Comparison of ENCODE assay signal across 1 cellular context in genomic region chr1:233707153-233707905, GRCh38.
TF ChIP-seq lines count a peak whose summit lies in the region.

No MANE protein-coding gene starts in this region.

TF ChIP-seq in K562, 482 proteins besides CTCF, POLR2A, EP300 and RAD21 (continued from another document and continues in another):
- TF ChIP-seq, protein P1, sequence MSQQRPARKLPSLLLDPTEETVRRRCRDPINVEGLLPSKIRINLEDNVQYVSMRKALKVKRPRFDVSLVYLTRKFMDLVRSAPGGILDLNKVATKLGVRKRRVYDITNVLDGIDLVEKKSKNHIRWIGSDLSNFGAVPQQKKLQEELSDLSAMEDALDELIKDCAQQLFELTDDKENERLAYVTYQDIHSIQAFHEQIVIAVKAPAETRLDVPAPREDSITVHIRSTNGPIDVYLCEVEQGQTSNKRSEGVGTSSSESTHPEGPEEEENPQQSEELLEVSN (IDR thresholded peaks at IDR 0.05; ENCODE audit: borderline replicate concordance in 1 of 2, extremely low read depth in 1 of 2, insufficient read depth in 1 of 2, insufficient read length in 1 of 2, low read depth in 1 of 2, low read length in 1 of 2, poor library complexity in 1 of 2, severe bottlenecking in 1 of 2): no peak
- TF ChIP-seq TOE1 (IDR thresholded peaks at IDR 0.05; ENCODE audit: borderline replicate concordance) (peak; percentile 32; the same call in 1 of the 2 replicates), TOE1 (CRISPR knock-in tag; IDR thresholded peaks at IDR 0.05; ENCODE audit: borderline replicate concordance, low read depth) (no peak), ZNF23 (CRISPR knock-in tag; IDR thresholded peaks at IDR 0.05) (no peak), SOX6 (IDR thresholded peaks at IDR 0.05) (peak; percentile 92), ZNF76 (CRISPR knock-in tag; IDR thresholded peaks at IDR 0.05; ENCODE audit: borderline replicate concordance) (0 out of 2 replicates have a peak, but pooled peaks have one; percentile 47), FOXM1 (IDR thresholded peaks at IDR 0.05; ENCODE audit: low read depth) (peak; percentile 47; the same call in 1 of the 2 replicates), FOXM1 (CRISPR knock-in tag; IDR thresholded peaks at IDR 0.05; ENCODE audit: low read depth) (no peak), ETV6 (IDR thresholded peaks at IDR 0.05; ENCODE audit: borderline replicate concordance in 1 of 2, low read depth in 2 of 2, low read length in 1 of 2) (no peak), ETV6 (CRISPR knock-in tag; IDR thresholded peaks at IDR 0.05; ENCODE audit: borderline replicate concordance) (no peak; the same call in 1 of the 2 replicates), L3MBTL2 (IDR thresholded peaks at IDR 0.05) (peak; percentile 40), ZMIZ1 (IDR thresholded peaks at IDR 0.05; ENCODE audit: low read depth in 2 of 2, low read length in 2 of 2) (peak in 1 of 2 experiments; percentile 73; a peak in 2 of 4 replicates), TSC22D4 (tag; IDR thresholded peaks at IDR 0.05) (no peak), ZNF140 (CRISPR knock-in tag; IDR thresholded peaks at IDR 0.05) (no peak), ZKSCAN3 (CRISPR knock-in tag; IDR thresholded peaks at IDR 0.05) (no peak), POLR2AphosphoS5 (IDR thresholded peaks at IDR 0.05; ENCODE audit: control insufficient read depth, insufficient read depth, low read depth, low read length) (peak; percentile 69), SMAD4 (CRISPR knock-in tag; conservative IDR thresholded peaks at IDR 0.05) (peak; percentile 65), GATAD2A (IDR thresholded peaks at IDR 0.05) (peak; percentile 48; the same call in 1 of the 2 replicates), CHAMP1 (IDR thresholded peaks at IDR 0.05) (peak; percentile 85; the same call in 1 of the 2 replicates), MEF2A (IDR thresholded peaks at IDR 0.05; ENCODE audit: control insufficient read depth, low read depth, low read length) (peak; percentile 49; the same call in 1 of the 2 replicates), NEUROD1 (IDR thresholded peaks at IDR 0.05; ENCODE audit: borderline replicate concordance, low read depth, low read length, partially characterized antibody) (no peak), FOS (IDR thresholded peaks at IDR 0.05; ENCODE audit: extremely low read depth, insufficient read length) (peak; percentile 50), SMARCA5 (IDR thresholded peaks at IDR 0.05) (0 out of 2 replicates have a peak, but pooled peaks have one; percentile 33), EGR1 (conservative IDR thresholded peaks at IDR 0.05) (peak; percentile 64; the same call in 1 of the 2 replicates), ZNF584 (CRISPR knock-in tag; IDR thresholded peaks at IDR 0.05; ENCODE audit: low read depth) (0 out of 2 replicates have a peak, but pooled peaks have one; percentile 22), MED1 (CRISPR knock-in tag; IDR thresholded peaks at IDR 0.05; ENCODE audit: borderline replicate concordance) (no peak), CC2D1A (IDR thresholded peaks at IDR 0.05) (peak; percentile 80; the same call in 1 of the 2 replicates), EP400 (IDR thresholded peaks at IDR 0.05) (peak; percentile 35), ZNF311 (CRISPR knock-in tag; IDR thresholded peaks at IDR 0.05) (no peak), TRIM24 (IDR thresholded peaks at IDR 0.05) (peak; percentile 87 to 90), ZBTB7A (IDR thresholded peaks at IDR 0.05; ENCODE audit: borderline replicate concordance, control insufficient read depth, low read depth, low read length) (no peak; the same call in 1 of the 2 replicates), MYBL2 (IDR thresholded peaks at IDR 0.05; ENCODE audit: low read depth) (peak; percentile 13; the same call in 1 of the 2 replicates), MYBL2 (CRISPR knock-in tag; IDR thresholded peaks at IDR 0.05; ENCODE audit: borderline replicate concordance) (no peak), MAX (CRISPR knock-in tag; IDR thresholded peaks at IDR 0.05) (peak; percentile 39), CCAR2 (IDR thresholded peaks at IDR 0.05; ENCODE audit: low read depth, low read length) (no peak), CUX1 (CRISPR knock-in tag; IDR thresholded peaks at IDR 0.05) (no peak), MAFG (tag; conservative IDR thresholded peaks at IDR 0.05) (0 out of 2 replicates have a peak, but pooled peaks have one; percentile 4), BRD4 (IDR thresholded peaks at IDR 0.05) (no peak), ZNF121 (CRISPR knock-in tag; conservative IDR thresholded peaks at IDR 0.05) (no peak), DNMT1 (IDR thresholded peaks at IDR 0.05) (no peak), JUND (IDR thresholded peaks at IDR 0.05; ENCODE audit: borderline replicate concordance, low read depth, low read length) (peak; percentile 94), JUND (tag; IDR thresholded peaks at IDR 0.05; ENCODE audit: borderline replicate concordance, low read depth, low read length) (peak; percentile 91; the same call in 2 of the 3 replicates), ZNF197 (CRISPR knock-in tag; IDR thresholded peaks at IDR 0.05; ENCODE audit: low read depth) (0 out of 2 replicates have a peak, but pooled peaks have one; percentile 48)
- TF ChIP-seq, protein P2, sequence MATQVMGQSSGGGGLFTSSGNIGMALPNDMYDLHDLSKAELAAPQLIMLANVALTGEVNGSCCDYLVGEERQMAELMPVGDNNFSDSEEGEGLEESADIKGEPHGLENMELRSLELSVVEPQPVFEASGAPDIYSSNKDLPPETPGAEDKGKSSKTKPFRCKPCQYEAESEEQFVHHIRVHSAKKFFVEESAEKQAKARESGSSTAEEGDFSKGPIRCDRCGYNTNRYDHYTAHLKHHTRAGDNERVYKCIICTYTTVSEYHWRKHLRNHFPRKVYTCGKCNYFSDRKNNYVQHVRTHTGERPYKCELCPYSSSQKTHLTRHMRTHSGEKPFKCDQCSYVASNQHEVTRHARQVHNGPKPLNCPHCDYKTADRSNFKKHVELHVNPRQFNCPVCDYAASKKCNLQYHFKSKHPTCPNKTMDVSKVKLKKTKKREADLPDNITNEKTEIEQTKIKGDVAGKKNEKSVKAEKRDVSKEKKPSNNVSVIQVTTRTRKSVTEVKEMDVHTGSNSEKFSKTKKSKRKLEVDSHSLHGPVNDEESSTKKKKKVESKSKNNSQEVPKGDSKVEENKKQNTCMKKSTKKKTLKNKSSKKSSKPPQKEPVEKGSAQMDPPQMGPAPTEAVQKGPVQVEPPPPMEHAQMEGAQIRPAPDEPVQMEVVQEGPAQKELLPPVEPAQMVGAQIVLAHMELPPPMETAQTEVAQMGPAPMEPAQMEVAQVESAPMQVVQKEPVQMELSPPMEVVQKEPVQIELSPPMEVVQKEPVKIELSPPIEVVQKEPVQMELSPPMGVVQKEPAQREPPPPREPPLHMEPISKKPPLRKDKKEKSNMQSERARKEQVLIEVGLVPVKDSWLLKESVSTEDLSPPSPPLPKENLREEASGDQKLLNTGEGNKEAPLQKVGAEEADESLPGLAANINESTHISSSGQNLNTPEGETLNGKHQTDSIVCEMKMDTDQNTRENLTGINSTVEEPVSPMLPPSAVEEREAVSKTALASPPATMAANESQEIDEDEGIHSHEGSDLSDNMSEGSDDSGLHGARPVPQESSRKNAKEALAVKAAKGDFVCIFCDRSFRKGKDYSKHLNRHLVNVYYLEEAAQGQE (CRISPR knock-in tag; IDR thresholded peaks at IDR 0.05; ENCODE audit: low read depth): no peak
- TF ChIP-seq, protein P3, sequence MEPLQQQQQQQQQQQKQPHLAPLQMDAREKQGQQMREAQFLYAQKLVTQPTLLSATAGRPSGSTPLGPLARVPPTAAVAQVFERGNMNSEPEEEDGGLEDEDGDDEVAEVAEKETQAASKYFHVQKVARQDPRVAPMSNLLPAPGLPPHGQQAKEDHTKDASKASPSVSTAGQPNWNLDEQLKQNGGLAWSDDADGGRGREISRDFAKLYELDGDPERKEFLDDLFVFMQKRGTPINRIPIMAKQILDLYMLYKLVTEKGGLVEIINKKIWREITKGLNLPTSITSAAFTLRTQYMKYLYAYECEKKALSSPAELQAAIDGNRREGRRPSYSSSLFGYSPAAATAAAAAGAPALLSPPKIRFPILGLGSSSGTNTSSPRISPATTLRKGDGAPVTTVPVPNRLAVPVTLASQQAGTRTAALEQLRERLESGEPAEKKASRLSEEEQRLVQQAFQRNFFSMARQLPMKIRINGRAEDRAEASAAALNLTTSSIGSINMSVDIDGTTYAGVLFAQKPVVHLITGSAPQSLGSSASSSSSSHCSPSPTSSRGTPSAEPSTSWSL (CRISPR knock-in tag; IDR thresholded peaks at IDR 0.05; ENCODE audit: borderline replicate concordance): no peak
- TF ChIP-seq, protein P4, sequence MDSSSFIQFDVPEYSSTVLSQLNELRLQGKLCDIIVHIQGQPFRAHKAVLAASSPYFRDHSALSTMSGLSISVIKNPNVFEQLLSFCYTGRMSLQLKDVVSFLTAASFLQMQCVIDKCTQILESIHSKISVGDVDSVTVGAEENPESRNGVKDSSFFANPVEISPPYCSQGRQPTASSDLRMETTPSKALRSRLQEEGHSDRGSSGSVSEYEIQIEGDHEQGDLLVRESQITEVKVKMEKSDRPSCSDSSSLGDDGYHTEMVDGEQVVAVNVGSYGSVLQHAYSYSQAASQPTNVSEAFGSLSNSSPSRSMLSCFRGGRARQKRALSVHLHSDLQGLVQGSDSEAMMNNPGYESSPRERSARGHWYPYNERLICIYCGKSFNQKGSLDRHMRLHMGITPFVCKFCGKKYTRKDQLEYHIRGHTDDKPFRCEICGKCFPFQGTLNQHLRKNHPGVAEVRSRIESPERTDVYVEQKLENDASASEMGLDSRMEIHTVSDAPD (CRISPR knock-in tag; IDR thresholded peaks at IDR 0.05): no peak
